18 cellular contexts compared by ENCODE assay signal in the genomic region with DNA sequence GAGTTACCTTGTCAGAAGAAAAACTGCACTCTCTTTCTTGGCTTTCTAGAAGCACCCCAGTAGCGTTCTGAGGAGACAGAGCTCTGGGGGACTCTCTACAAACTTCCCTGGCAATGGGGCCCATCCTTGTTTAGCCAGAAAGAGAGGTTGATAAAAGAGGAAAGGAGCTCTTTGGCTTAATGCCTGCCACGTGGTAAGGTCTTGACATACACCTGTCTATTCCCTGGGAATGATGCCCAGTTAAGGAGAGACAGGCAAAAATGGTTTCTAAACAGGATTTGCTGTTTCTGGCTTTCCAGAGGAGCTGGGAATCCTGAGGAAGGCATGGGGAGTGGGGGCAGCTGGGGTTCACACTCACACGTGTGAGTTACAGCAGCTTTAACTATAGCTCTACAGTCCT. TPM values are rescaled to one million over a fixed set of nuclear protein-coding genes. Genes with fewer than 3 reads are reported as not detected.
"Had no signal": no experiment of that assay in that cellular context is flagged by ENCODE, and none has a peak within 500 bp of the region (broad histone marks: within the 10 kb centered on the region; RNA-seq: fewer than 3 reads in every experiment).

No MANE protein-coding gene starts in this region.

- H2AFZ ChIP-seq: hepatocyte, parathyroid adenoma had no signal

- DNase-seq: activated CD4-positive, alpha-beta T cell treated with anti-CD3 and anti-CD28 coated beads, Interleukin-2, amount 10 ng/mL, durations not matched to agents 24 days and 14 days; activated CD4-positive, CD25-positive, alpha-beta regulatory T cell; activated CD8-positive, alpha-beta memory T cell treated with anti-CD3 and anti-CD28 coated beads, Interleukin-2, amount 50 U/mL, for 4 hours; activated CD8-positive, alpha-beta T cell treated with anti-CD3 and anti-CD28 coated beads, Interleukin-2, amount 10 ng/mL, durations not matched to agents 7 days and 5 days; activated effector memory CD4-positive, alpha-beta T cell treated with anti-CD3 and anti-CD28 coated beads, Interleukin-2, amount 50 U/mL, for 16 hours; activated T-cell treated with anti-CD3 and anti-CD28 coated beads, Interleukin-2, amount 50 U/mL, for 48 hours; islet precursor cell; mucosa of descending colon; naive thymus-derived CD8-positive, alpha-beta T cell had no signal

- H3K4me3 ChIP-seq: hepatocyte, mucosa of descending colon had no signal

- H3K4me2 ChIP-seq: hepatocyte had no signal

- H3K27me3 Mint-ChIP-seq: activated naive CD4-positive, alpha-beta T cell treated with anti-CD3 and anti-CD28 coated beads, Interleukin-2, amount 50 U/mL, for 24 hours had no signal

- H3K9ac ChIP-seq: parathyroid adenoma had no signal

- H3K9me3 Mint-ChIP-seq: activated CD4-positive, alpha-beta T cell treated with anti-CD3 and anti-CD28 coated beads, Interleukin-2, amount 10 ng/mL, durations not matched to agents 24 days and 14 days; activated naive CD4-positive, alpha-beta T cell treated with anti-CD3 and anti-CD28 coated beads, Interleukin-2, amount 50 U/mL, for 24 hours; naive thymus-derived CD8-positive, alpha-beta T cell; stimulated activated effector memory CD8-positive, alpha-beta T cell treated with anti-CD3 and anti-CD28 coated beads, Interleukin-12 subunit alpha, Interleukin-12 subunit beta, amount 100 ng/mL, for 72 hours had no signal

- ATAC-seq: activated CD8-positive, alpha-beta T cell treated with anti-CD3 and anti-CD28 coated beads, Interleukin-2, amount 10 ng/mL, durations not matched to agents 7 days and 5 days; left lobe of liver; mucosa of descending colon; naive thymus-derived CD8-positive, alpha-beta T cell; stimulated activated effector memory CD8-positive, alpha-beta T cell treated with anti-CD3 and anti-CD28 coated beads, Interleukin-12 subunit alpha, Interleukin-12 subunit beta, amount 100 ng/mL, for 72 hours had no signal

- H3K27ac ChIP-seq: hepatocyte, parathyroid adenoma had no signal

- H3K4me1 ChIP-seq: parathyroid adenoma had no signal

- H3K9me3 ChIP-seq: mucosa of descending colon had no signal

- H3K79me2 ChIP-seq: hepatocyte, parathyroid adenoma had no signal

- H3K36me3 Mint-ChIP-seq: activated naive CD4-positive, alpha-beta T cell treated with anti-CD3 and anti-CD28 coated beads, Interleukin-2, amount 50 U/mL, for 24 hours; naive thymus-derived CD8-positive, alpha-beta T cell; stimulated activated effector memory CD8-positive, alpha-beta T cell treated with anti-CD3 and anti-CD28 coated beads, Interleukin-12 subunit alpha, Interleukin-12 subunit beta, amount 100 ng/mL, for 72 hours had no signal

- H3K27me3 ChIP-seq: hepatocyte had no signal

- H3K4me3 Mint-ChIP-seq: activated CD4-positive, alpha-beta T cell treated with anti-CD3 and anti-CD28 coated beads, Interleukin-2, amount 10 ng/mL, durations not matched to agents 24 days and 14 days; activated CD8-positive, alpha-beta T cell treated with anti-CD3 and anti-CD28 coated beads, Interleukin-2, amount 10 ng/mL, durations not matched to agents 7 days and 5 days; activated naive CD4-positive, alpha-beta T cell treated with anti-CD3 and anti-CD28 coated beads, Interleukin-2, amount 50 U/mL, for 24 hours; naive thymus-derived CD8-positive, alpha-beta T cell; stimulated activated effector memory CD8-positive, alpha-beta T cell treated with anti-CD3 and anti-CD28 coated beads, Interleukin-12 subunit alpha, Interleukin-12 subunit beta, amount 100 ng/mL, for 72 hours had no signal

- FAIRE-seq: colon had no signal

- H3K27ac Mint-ChIP-seq: activated CD4-positive, alpha-beta T cell treated with anti-CD3 and anti-CD28 coated beads, Interleukin-2, amount 10 ng/mL, durations not matched to agents 24 days and 14 days; activated CD8-positive, alpha-beta T cell treated with anti-CD3 and anti-CD28 coated beads, Interleukin-2, amount 10 ng/mL, durations not matched to agents 7 days and 5 days; activated naive CD4-positive, alpha-beta T cell treated with anti-CD3 and anti-CD28 coated beads, Interleukin-2, amount 50 U/mL, for 24 hours; naive thymus-derived CD8-positive, alpha-beta T cell; stimulated activated effector memory CD8-positive, alpha-beta T cell treated with anti-CD3 and anti-CD28 coated beads, Interleukin-12 subunit alpha, Interleukin-12 subunit beta, amount 100 ng/mL, for 72 hours had no signal

RNA-seq across cellular contexts. Expression of gene IL20, which starts 30.2 kb away (rescaled TPM):
- total RNA-seq: activated CD4-positive, alpha-beta T cell treated with anti-CD3 and anti-CD28 coated beads, Interleukin-2, amount 10 ng/mL, durations not matched to agents 24 days and 14 days; activated CD8-positive, alpha-beta T cell treated with anti-CD3 and anti-CD28 coated beads, Interleukin-2, amount 10 ng/mL, durations not matched to agents 7 days and 5 days; cardiac septum; esophagus mucosa; hepatocyte; left lobe of liver; mucosa of descending colon; naive thymus-derived CD8-positive, alpha-beta T cell; renal cortical epithelial cell had no signal
- polyA plus RNA-seq: hepatocyte; naive thymus-derived CD8-positive, alpha-beta T cell had no signal
